Comparison of ENCODE assay signal across 13 cellular contexts in the genomic region with DNA sequence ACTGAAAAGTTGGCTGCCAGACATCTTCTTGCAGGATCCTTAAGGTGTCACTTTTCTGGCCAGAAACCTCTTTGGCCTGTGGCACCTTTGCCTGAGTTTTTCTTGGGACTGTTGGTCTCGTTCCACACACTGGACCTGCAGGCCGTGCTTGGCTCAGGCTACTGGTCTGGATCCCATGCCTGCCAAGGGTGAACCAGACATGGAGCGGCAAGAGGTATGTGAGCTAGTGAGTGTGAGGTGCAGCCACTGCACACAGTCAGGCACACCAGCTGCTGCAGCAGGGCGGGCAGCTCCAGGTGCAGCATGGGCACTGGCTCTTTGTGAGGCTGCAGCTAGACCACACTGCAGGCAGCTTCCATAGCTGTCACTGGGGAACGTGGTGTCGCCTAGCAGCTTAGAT. TPM values are rescaled to one million over a fixed set of nuclear protein-coding genes. Genes with fewer than 3 reads are reported as not detected.
A peak's percentile ranks its signal among the peaks of the same experiment; 100 is the strongest.
DNase-seq lines count a peak whose midpoint lies in the region; ATAC-seq and TF ChIP-seq lines count a peak whose summit lies in the region.
"Had no signal": no experiment of that assay in that cellular context is flagged by ENCODE, and none has a peak within 500 bp of the region (broad histone marks: within the 10 kb centered on the region; RNA-seq: fewer than 3 reads in every experiment).

No MANE protein-coding gene starts in this region.

- no peak overlapping the region for H3K18ac ChIP-seq in trophoblast cell (ENCODE audit: low read length)

- no peaks in the 10 kb centered on the region for H3K79me1 ChIP-seq in trophoblast cell (ENCODE audit: low read length)

- peaks cover 20% of the 10 kb centered on the region for H4K20me1 ChIP-seq in smooth muscle cell (ENCODE audit: low read depth)

- peaks cover 0 to 15% of the 10 kb centered on the region in 2 donors for H3K9me3 ChIP-seq in ascending aorta
- H3K9me3 ChIP-seq in trophoblast cell (ENCODE audit: insufficient read depth, low read depth, low read length): peaks cover 14% of the 10 kb centered on the region
- no peaks in the 10 kb centered on the region for H3K9me3 ChIP-seq in aorta (ENCODE audit: control insufficient read depth, low read length)
- H3K9me3 ChIP-seq in smooth muscle cell (replicated peaks; ENCODE audit: low read depth): no peaks in the 10 kb centered on the region

- H3K27ac ChIP-seq in ascending aorta: peak overlapping the region; percentile 24 to 65
- H3K27ac ChIP-seq in trophoblast cell (ENCODE audit: low read depth, low read length): no peak overlapping the region
- H3K27ac ChIP-seq in aorta (ENCODE audit: low read depth in 1 of 2, low read length in 2 of 2): no peak overlapping the region
- no peak overlapping the region for H3K27ac ChIP-seq in smooth muscle cell (ENCODE audit: low read depth)
- H3K27ac ChIP-seq: C4-2B, HL-60 had no signal

- H3K36me3 ChIP-seq in ascending aorta: no peaks in the 10 kb centered on the region
- peaks cover 0 to 4% of the 10 kb centered on the region in 2 experiments for H3K36me3 ChIP-seq in trophoblast cell (ENCODE audit: control insufficient read depth in 1 of 2, insufficient read depth in 2 of 2, low read length in 2 of 2)
- no peaks in the 10 kb centered on the region for H3K36me3 ChIP-seq in aorta (ENCODE audit: control insufficient read depth in 1 of 2, insufficient read depth in 2 of 2, low read length in 1 of 2)
- no peaks in the 10 kb centered on the region for H3K36me3 ChIP-seq in smooth muscle cell (ENCODE audit: low read depth)

- peak overlapping the region; percentile 86 for H3K23ac ChIP-seq in trophoblast cell (ENCODE audit: low read length)

- no peak overlapping the region for H4K8ac ChIP-seq in trophoblast cell (ENCODE audit: low read depth, low read length)

- H3F3A ChIP-seq in smooth muscle cell (ENCODE audit: low read depth): no peaks in the 10 kb centered on the region

- H2AFZ ChIP-seq in trophoblast cell (ENCODE audit: insufficient read depth, low read length, poor library complexity): no peak overlapping the region
- no peak overlapping the region for H2AFZ ChIP-seq in smooth muscle cell (ENCODE audit: low read depth)

- H2BK120ac ChIP-seq in trophoblast cell (ENCODE audit: insufficient read depth, low read length, poor library complexity): no peak overlapping the region

- WGBS in trophoblast cell (ENCODE audit: extremely low coverage, insufficient coverage, insufficient read length): no CpG with 5 or more reads among the region's 6 CpGs
- 38 to 44% methylated on average over 6 of the region's 6 CpGs for WGBS in aorta, 2 donors
- WGBS in smooth muscle cell (ENCODE audit: low lambda C conversion rate): 97% methylated on average over 6 of the region's 6 CpGs

- TF ChIP-seq CTCF in ascending aorta (IDR thresholded peaks at IDR 0.05): no peak
- TF ChIP-seq CTCF in smooth muscle cell (IDR thresholded peaks at IDR 0.05; ENCODE audit: borderline replicate concordance, insufficient read depth, poor library complexity, severe bottlenecking): no peak

- H3K4ac ChIP-seq in trophoblast cell (ENCODE audit: low read depth, low read length): no peak overlapping the region

- H3K9ac ChIP-seq in trophoblast cell (ENCODE audit: low read length) (no peak overlapping the region), smooth muscle cell (ENCODE audit: low read depth) (no peak overlapping the region)

- H3K14ac ChIP-seq in trophoblast cell (ENCODE audit: low read length): no peak overlapping the region

- ATAC-seq in left cardiac atrium (peak; percentile 65 to 84), aorta (ENCODE audit: low FRiP score) (peak; percentile 74), GM18870 (IDR thresholded peaks at IDR 0.05; ENCODE audit: unreplicated experiment) (no peak), GM18511 (IDR thresholded peaks at IDR 0.05; ENCODE audit: unreplicated experiment) (no peak)

- H2AK5ac ChIP-seq in trophoblast cell (ENCODE audit: low read length): no peak overlapping the region

- H3K4me2 ChIP-seq in trophoblast cell (ENCODE audit: low read length) (no peak overlapping the region), smooth muscle cell (no peak overlapping the region)

- DNase-seq in ascending aorta (ENCODE audit: low spot score in 2 of 2): no peak
- DNase-seq in left cardiac atrium: no peak
- no peak for DNase-seq in trophoblast cell
- DNase-seq in aorta: peak in 1 of 2 donors; percentile 58
- no peak for DNase-seq in smooth muscle cell (lab: John Stamatoyannopoulos, UW; ENCODE audit: unreplicated experiment)
- DNase-seq: AML-193; CD4-positive, alpha-beta memory T cell; DMS79; HCEC 1CT had no signal

- H3K27me3 ChIP-seq in ascending aorta (no peaks in the 10 kb centered on the region), trophoblast cell (ENCODE audit: insufficient read depth, low read length) (no peaks in the 10 kb centered on the region), aorta (ENCODE audit: control insufficient read depth in 1 of 2, insufficient read depth in 2 of 2, low read length in 1 of 2) (no peaks in the 10 kb centered on the region), smooth muscle cell (ENCODE audit: low read depth) (no peaks in the 10 kb centered on the region)

- H2BK12ac ChIP-seq in trophoblast cell (ENCODE audit: low read length): no peak overlapping the region

- no peak overlapping the region for H4K12ac ChIP-seq in trophoblast cell (ENCODE audit: low read depth, low read length)

- intact Hi-C loops in ascending aorta (cut with DNase I): no loop called here
- intact Hi-C loops in left cardiac atrium (cut with DNase I): no loop called here
- intact Hi-C loops in aorta (cut with DNase I): no loop called here

- H3K4me1 ChIP-seq in ascending aorta (peaks cover 0 to 25% of the 10 kb centered on the region in 2 donors), trophoblast cell (ENCODE audit: control insufficient read depth in 1 of 2, insufficient read depth in 2 of 2, low read length in 2 of 2) (no peaks in the 10 kb centered on the region), aorta (ENCODE audit: control insufficient read depth in 1 of 2, insufficient read depth in 2 of 2, low read length in 2 of 2) (peaks cover 3% of the 10 kb centered on the region in 2 donors), smooth muscle cell (ENCODE audit: low read depth) (no peaks in the 10 kb centered on the region)

- H4K91ac ChIP-seq in trophoblast cell (ENCODE audit: low read depth, low read length): no peak overlapping the region

- no peaks in the 10 kb centered on the region for H3K79me2 ChIP-seq in trophoblast cell (ENCODE audit: control insufficient read depth, insufficient read depth, low read length, poor library complexity)
- H3K79me2 ChIP-seq in smooth muscle cell (ENCODE audit: low read depth): no peaks in the 10 kb centered on the region

- no peak overlapping the region for H2BK5ac ChIP-seq in trophoblast cell (ENCODE audit: low read depth, low read length, poor library complexity)

- H3K4me3 ChIP-seq in ascending aorta: no peak overlapping the region
- H3K4me3 ChIP-seq in trophoblast cell (ENCODE audit: low read depth, low read length): peak overlapping the region; percentile 47
- no peak overlapping the region for H3K4me3 ChIP-seq in aorta (ENCODE audit: low read length in 2 of 2)
- no peak overlapping the region for H3K4me3 ChIP-seq in smooth muscle cell

RNA-seq across cellular contexts. Expression of a gene that starts 47.9 kb away (rescaled TPM):
- 38.3 TPM for total RNA-seq in ascending aorta
- total RNA-seq in left cardiac atrium: 10 to 100 TPM; 34.5 to 42.8 TPM
- polyA plus RNA-seq in trophoblast cell (2013): 43.1 and 46.7 TPM in 2 replicates
- 10 to 100 TPM; 26.1 to 32.1 TPM for total RNA-seq in aorta
- 10 to 100 TPM; 64.0 to 96.5 TPM for polyA plus RNA-seq in aorta
- 39.1 and 41.1 TPM in 2 replicates for total RNA-seq in smooth muscle cell
- 55.3 and 71.2 TPM in 2 replicates for polyA plus RNA-seq in smooth muscle cell

RNA-seq across cellular contexts. Expression of a gene that starts 48.0 kb away (rescaled TPM):
- total RNA-seq in ascending aorta: 2.3 TPM
- total RNA-seq in left cardiac atrium: 1 to 10 TPM; 6.1 to 9.0 TPM
- polyA plus RNA-seq in trophoblast cell (2013): 6.0 and 6.1 TPM in 2 replicates
- 10 to 100 TPM in 1 of 2 donors, 1 to 10 TPM in 1; 9.7 to 10.4 TPM for total RNA-seq in aorta
- polyA plus RNA-seq in aorta: 1 to 10 TPM; 6.8 to 7.0 TPM
- total RNA-seq in smooth muscle cell: 25.3 and 28.9 TPM in 2 replicates
- polyA plus RNA-seq in smooth muscle cell: 19.5 TPM in 2 replicates

Comparison
In these comparisons a context has a peak if more than half of its experiments do, and no peak if none do; other contexts are left out.
1. H3K27ac ChIP-seq: peak in ascending aorta (2 of 2); none in trophoblast cell (single experiment), aorta (0 of 2) and smooth muscle cell (single experiment).
2. ATAC-seq: peak in left cardiac atrium (2 of 2) and aorta (single experiment); none in GM18870 (single experiment) and GM18511 (single experiment).